8 cellular contexts compared by ENCODE assay signal in the genomic region with DNA sequence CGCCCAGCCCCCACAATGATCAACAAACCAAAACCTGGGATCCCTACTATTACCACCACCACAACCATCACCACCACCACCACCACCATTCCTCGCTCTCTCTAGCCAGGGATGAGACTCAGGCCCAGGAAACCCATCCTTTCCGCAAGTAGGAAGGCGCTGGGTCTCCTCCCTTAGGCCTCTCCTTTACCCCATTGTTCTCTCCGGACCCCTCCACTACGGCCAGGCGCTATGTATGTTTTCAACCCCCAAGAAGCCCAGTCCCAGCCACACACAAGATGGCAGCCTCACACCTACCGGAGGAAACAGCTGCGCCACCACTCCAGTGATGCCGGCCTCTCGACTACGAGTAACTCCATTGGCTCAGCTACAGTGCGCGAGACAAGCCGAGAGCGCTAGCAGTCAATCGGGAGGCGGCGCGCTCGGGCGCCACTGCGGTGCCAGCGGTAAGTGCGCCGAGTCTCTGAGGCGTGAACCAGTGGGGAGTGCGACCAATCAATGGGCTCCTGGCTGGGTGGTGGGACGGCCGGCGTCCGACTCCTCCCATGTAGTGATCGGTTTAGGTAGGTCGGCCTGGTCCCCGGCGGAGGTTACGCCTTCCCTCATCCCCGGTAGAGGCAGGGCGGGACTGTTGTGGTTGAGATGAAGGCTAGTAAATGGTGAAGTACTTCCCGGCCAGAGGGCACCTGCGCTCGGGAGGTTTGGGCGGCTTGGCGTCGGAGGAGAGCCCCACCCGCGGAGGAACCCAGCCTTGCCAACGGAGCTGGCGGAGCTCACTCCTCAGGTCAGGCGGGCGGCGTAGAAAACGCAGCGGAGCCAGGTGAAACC. TPM values are rescaled to one million over a fixed set of nuclear protein-coding genes. Genes with fewer than 3 reads are reported as not detected.
DNase-seq lines count a peak whose midpoint lies in the region; ATAC-seq and TF ChIP-seq lines count a peak whose summit lies in the region.

Gene CAB39L, minus strand, starts transcription at position 376 of the 828 bp plus-strand sequence. CDS start 61,154 bp downstream, outside the sequence.
A gene with protein sequence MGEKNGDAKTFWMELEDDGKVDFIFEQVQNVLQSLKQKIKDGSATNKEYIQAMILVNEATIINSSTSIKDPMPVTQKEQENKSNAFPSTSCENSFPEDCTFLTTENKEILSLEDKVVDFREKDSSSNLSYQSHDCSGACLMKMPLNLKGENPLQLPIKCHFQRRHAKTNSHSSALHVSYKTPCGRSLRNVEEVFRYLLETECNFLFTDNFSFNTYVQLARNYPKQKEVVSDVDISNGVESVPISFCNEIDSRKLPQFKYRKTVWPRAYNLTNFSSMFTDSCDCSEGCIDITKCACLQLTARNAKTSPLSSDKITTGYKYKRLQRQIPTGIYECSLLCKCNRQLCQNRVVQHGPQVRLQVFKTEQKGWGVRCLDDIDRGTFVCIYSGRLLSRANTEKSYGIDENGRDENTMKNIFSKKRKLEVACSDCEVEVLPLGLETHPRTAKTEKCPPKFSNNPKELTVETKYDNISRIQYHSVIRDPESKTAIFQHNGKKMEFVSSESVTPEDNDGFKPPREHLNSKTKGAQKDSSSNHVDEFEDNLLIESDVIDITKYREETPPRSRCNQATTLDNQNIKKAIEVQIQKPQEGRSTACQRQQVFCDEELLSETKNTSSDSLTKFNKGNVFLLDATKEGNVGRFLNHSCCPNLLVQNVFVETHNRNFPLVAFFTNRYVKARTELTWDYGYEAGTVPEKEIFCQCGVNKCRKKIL (plus strand): TSS at position 586 of the 828 bp plus-strand sequence. CDS start 7,620 bp downstream, outside the sequence.

- intact Hi-C loops in activated CD4-positive, alpha-beta T cell treated with anti-CD3 and anti-CD28 coated beads, Interleukin-2, amount 10 ng/mL, durations not matched to agents 24 days and 14 days (cut with micrococcal nuclease): loop anchor here (1.0 to 10.0 kb wide), 9 partner anchors 10 to 559 kb away; partner anchors contain the start of genes CDADC1, FNDC3A, PHF11 and RCBTB1
- intact Hi-C loops in left colon (cut with DNase I, micrococcal nuclease): no loop called here

- peak within 1 kb of the TSS; percentile 88 for H3K27ac ChIP-seq in coronary artery

- no peaks in the 10 kb centered on the region for H3K9me3 Mint-ChIP-seq in activated CD4-positive, alpha-beta T cell treated with anti-CD3 and anti-CD28 coated beads, Interleukin-2, amount 10 ng/mL, durations not matched to agents 24 days and 14 days

- no peaks in the 10 kb centered on the region for H3K27me3 ChIP-seq in BJ (ENCODE audit: control insufficient read depth, insufficient read depth, low read length)

- TF ChIP-seq CTCF in BJ (IDR thresholded peaks at IDR 0.05; ENCODE audit: insufficient read depth, low read depth, low read length) (peak; percentile 49), coronary artery (IDR thresholded peaks at IDR 0.05) (no peak)

- peak within 1 kb of the TSS; percentile 95 for H3K4me3 Mint-ChIP-seq in activated CD4-positive, alpha-beta T cell treated with anti-CD3 and anti-CD28 coated beads, Interleukin-2, amount 10 ng/mL, durations not matched to agents 24 days and 14 days

- H3K4me3 ChIP-seq in BJ (ENCODE audit: low read depth, low read length) (peak within 1 kb of the TSS; percentile 71), coronary artery (peak within 1 kb of the TSS; percentile 91)

- CTCF ChIA-PET in BJ (lab: Yijun Ruan, JAX): interaction anchor here (0.6 to 1.7 kb wide), 7 partner anchors 75 to 649 kb away, joined by 3 to 10 read pairs (median 3); no protein-coding TSS in a partner anchor

- POLR2A ChIA-PET in BJ (lab: Charles Lee): interaction anchor here (0.6 to 1.5 kb wide), 3 partner anchors 130 to 349 kb away, joined by 3 to 4 read pairs (median 3); partner anchors contain the start of gene KPNA3

- peaks cover 2% of the 10 kb centered on the region for H3K27me3 Mint-ChIP-seq in activated CD4-positive, alpha-beta T cell treated with anti-CD3 and anti-CD28 coated beads, Interleukin-2, amount 10 ng/mL, durations not matched to agents 24 days and 14 days

- peaks cover 44% of the 10 kb centered on the region for H3K4me1 Mint-ChIP-seq in activated CD4-positive, alpha-beta T cell treated with anti-CD3 and anti-CD28 coated beads, Interleukin-2, amount 10 ng/mL, durations not matched to agents 24 days and 14 days

- peak; percentile 95 for ATAC-seq in HG03442 (IDR thresholded peaks at IDR 0.05; ENCODE audit: unreplicated experiment)
- ATAC-seq in left colon: peak; percentile 93

- peaks cover 19% of the 10 kb centered on the region for H3K36me3 Mint-ChIP-seq in activated CD4-positive, alpha-beta T cell treated with anti-CD3 and anti-CD28 coated beads, Interleukin-2, amount 10 ng/mL, durations not matched to agents 24 days and 14 days (ENCODE audit: low read depth)

- H3K36me3 ChIP-seq in BJ (ENCODE audit: control insufficient read depth, insufficient read depth, low read length): no peaks in the 10 kb centered on the region; the same call in 1 of the 2 replicates

- DNase-seq in BJ (ENCODE audit: low read depth) (peak; percentile 95), GM19238 (ENCODE audit: insufficient read length, low spot score) (peak; percentile 74), NCI-H510A treated with DMSO at 0.1 percent for 48 hours (lab: John Stamatoyannopoulos, UW) (peak; percentile 93), coronary artery (ENCODE audit: low spot score) (peak; percentile 100), left colon (peak; percentile 99)
- peak; percentile 100 for DNase-seq in activated CD4-positive, alpha-beta T cell treated with anti-CD3 and anti-CD28 coated beads, Interleukin-2, amount 10 ng/mL, durations not matched to agents 24 days and 14 days
- DNase-seq in stimulated activated CD4-positive, alpha-beta T cell treated with anti-CD3 and anti-CD28 coated beads, Interleukin-1b, Interleukin-23, amount 100 ng/mL, for 48 hours: peak; percentile 99

- H3K27ac Mint-ChIP-seq in activated CD4-positive, alpha-beta T cell treated with anti-CD3 and anti-CD28 coated beads, Interleukin-2, amount 10 ng/mL, durations not matched to agents 24 days and 14 days: peak within 1 kb of the TSS; percentile 98

RNA-seq across cellular contexts. Expression of gene CAB39L, which starts in this region (rescaled TPM):
- polyA plus RNA-seq in BJ (2011; rRNA removed): 6.5 and 9.4 TPM in 2 replicates
- 6.3 and 6.8 TPM in 2 replicates for polyA minus RNA-seq in BJ (2011; rRNA and poly(A)+ RNA removed)
- total RNA-seq in activated CD4-positive, alpha-beta T cell treated with anti-CD3 and anti-CD28 coated beads, Interleukin-2, amount 10 ng/mL, durations not matched to agents 24 days and 14 days: 5.7 and 6.8 TPM in 2 replicates
- 10 to 100 TPM in 1 of 2 donors, 1 to 10 TPM in 1; 6.8 to 13.5 TPM for total RNA-seq in left colon

RNA-seq across cellular contexts. Expression of the second gene that starts in this region (rescaled TPM):
- 2.3 and 4.9 TPM in 2 replicates for polyA plus RNA-seq in BJ (2011; rRNA removed)
- 2.2 and 2.6 TPM in 2 replicates for polyA minus RNA-seq in BJ (2011; rRNA and poly(A)+ RNA removed)
- total RNA-seq in activated CD4-positive, alpha-beta T cell treated with anti-CD3 and anti-CD28 coated beads, Interleukin-2, amount 10 ng/mL, durations not matched to agents 24 days and 14 days: 13.4 and 14.5 TPM in 2 replicates
- total RNA-seq in left colon: 10 to 100 TPM in 1 of 2 donors, 1 to 10 TPM in 1; 9.3 to 10.6 TPM

Comparison
In these comparisons a context has a peak if more than half of its experiments do, and no peak if none do; other contexts are left out.
1. Peak in every context shown above with its lines: DNase-seq, ATAC-seq, H3K4me3 ChIP-seq and H3K27ac ChIP-seq.